In genomic region chr1:205440476-205441317, GRCh38 we compare ENCODE assay signal across 9 cellular contexts. TPM values are rescaled to one million over a fixed set of nuclear protein-coding genes. Genes with fewer than 3 reads are reported as not detected.
A peak's percentile ranks its signal among the peaks of the same experiment; 100 is the strongest.
DNase-seq lines count a peak whose midpoint lies in the region; ATAC-seq and TF ChIP-seq lines count a peak whose summit lies in the region.
"Had no signal": no experiment of that assay in that cellular context is flagged by ENCODE, and none has a peak within 500 bp of the region (broad histone marks: within the 10 kb centered on the region; RNA-seq: fewer than 3 reads in every experiment).

No MANE protein-coding gene starts in this region.

- peaks cover 9% of the 10 kb centered on the region for H3K27me3 Mint-ChIP-seq in activated CD8-positive, alpha-beta T cell treated with anti-CD3 and anti-CD28 coated beads, Interleukin-2, amount 10 ng/mL, durations not matched to agents 7 days and 5 days (ENCODE audit: low read depth)
- peaks cover 5% of the 10 kb centered on the region for H3K27me3 Mint-ChIP-seq in endothelial cell (ENCODE audit: unreplicated experiment)
- H3K27me3 Mint-ChIP-seq in nephron progenitor cell (ENCODE audit: low read depth, poor library complexity): peaks cover 4% of the 10 kb centered on the region

- H3K27me3 ChIP-seq in thymus (ENCODE audit: control insufficient read depth, insufficient read depth) (no peaks in the 10 kb centered on the region), suprapubic skin (peaks cover 19% of the 10 kb centered on the region)

- no peak for TF ChIP-seq EP300 in suprapubic skin (IDR thresholded peaks at IDR 0.05)

- no peak for TF ChIP-seq CTCF in GM13976 (IDR thresholded peaks at IDR 0.05; ENCODE audit: borderline replicate concordance, control extremely low read depth, extremely low read depth, insufficient read depth, missing control alignments)
- no peak for TF ChIP-seq CTCF in endothelial cell (IDR thresholded peaks at IDR 0.05; ENCODE audit: unreplicated experiment)
- no peak for TF ChIP-seq CTCF in nephron progenitor cell (IDR thresholded peaks at IDR 0.05)
- no peak for TF ChIP-seq CTCF in suprapubic skin (IDR thresholded peaks at IDR 0.05)

- DNase-seq in GM13976 (ENCODE audit: low spot score): peak; percentile 83
- peak; percentile 88 to 90 for DNase-seq in NCI-H526 (lab: John Stamatoyannopoulos, UW)
- peak; percentile 85 for DNase-seq in activated CD8-positive, alpha-beta T cell treated with anti-CD3 and anti-CD28 coated beads, Interleukin-2, amount 10 ng/mL, durations not matched to agents 7 days and 5 days
- DNase-seq in endothelial cell (ENCODE audit: low spot score): peak; percentile 47
- peak; percentile 45 for DNase-seq in nephron progenitor cell
- no peak for DNase-seq in suprapubic skin (ENCODE audit: low spot score in 2 of 2)

- peak; percentile 65 for ATAC-seq in HG02885 (IDR thresholded peaks at IDR 0.05; ENCODE audit: poor library complexity, unreplicated experiment)
- peak; percentile 96 for ATAC-seq in activated CD8-positive, alpha-beta T cell treated with anti-CD3 and anti-CD28 coated beads, Interleukin-2, amount 10 ng/mL, durations not matched to agents 7 days and 5 days

- H3K27ac ChIP-seq in thymus (ENCODE audit: low read depth) (peak overlapping the region; percentile 48), suprapubic skin (no peak overlapping the region)
- H3K27ac ChIP-seq: VCaP had no signal

- peak overlapping the region; percentile 75 for H3K4me3 Mint-ChIP-seq in activated CD8-positive, alpha-beta T cell treated with anti-CD3 and anti-CD28 coated beads, Interleukin-2, amount 10 ng/mL, durations not matched to agents 7 days and 5 days
- H3K4me3 Mint-ChIP-seq in endothelial cell (ENCODE audit: unreplicated experiment) (no peak overlapping the region), nephron progenitor cell (no peak overlapping the region)

- no peaks in the 10 kb centered on the region for H3K9me3 Mint-ChIP-seq in activated CD8-positive, alpha-beta T cell treated with anti-CD3 and anti-CD28 coated beads, Interleukin-2, amount 10 ng/mL, durations not matched to agents 7 days and 5 days (ENCODE audit: insufficient read depth)
- H3K9me3 Mint-ChIP-seq in endothelial cell (ENCODE audit: unreplicated experiment) (no peaks in the 10 kb centered on the region), nephron progenitor cell (no peaks in the 10 kb centered on the region)

- H3K4me3 ChIP-seq in thymus (ENCODE audit: low read length) (peak overlapping the region; percentile 31), suprapubic skin (no peak overlapping the region)

- peak overlapping the region; percentile 89 for H3K27ac Mint-ChIP-seq in activated CD8-positive, alpha-beta T cell treated with anti-CD3 and anti-CD28 coated beads, Interleukin-2, amount 10 ng/mL, durations not matched to agents 7 days and 5 days
- peak overlapping the region; percentile 84 for H3K27ac Mint-ChIP-seq in endothelial cell (ENCODE audit: unreplicated experiment)
- peak overlapping the region; percentile 98 for H3K27ac Mint-ChIP-seq in nephron progenitor cell

- POLR2A ChIA-PET in activated CD8-positive, alpha-beta T cell treated with anti-CD3 and anti-CD28 coated beads, Interleukin-2, amount 10 ng/mL, durations not matched to agents 7 days and 5 days (lab: Charles Lee): interaction anchor here (0.9 to 1.4 kb wide), 5 partner anchors 10 to 156 kb away, joined by 3 to 6 read pairs (median 4); partner anchors contain the start of gene BLACAT1

- in situ Hi-C loops in GM13976 (cut with MboI; ENCODE audit: low sequenced_read_pairs, unreplicated experiment): no loop called here

- no peaks in the 10 kb centered on the region for H3K36me3 Mint-ChIP-seq in activated CD8-positive, alpha-beta T cell treated with anti-CD3 and anti-CD28 coated beads, Interleukin-2, amount 10 ng/mL, durations not matched to agents 7 days and 5 days (ENCODE audit: low read depth)
- H3K36me3 Mint-ChIP-seq in endothelial cell (ENCODE audit: low read depth, unreplicated experiment): no peaks in the 10 kb centered on the region
- H3K36me3 Mint-ChIP-seq in nephron progenitor cell (ENCODE audit: low read depth): no peaks in the 10 kb centered on the region

- H3K36me3 ChIP-seq in thymus (ENCODE audit: control insufficient read depth, insufficient read depth) (no peaks in the 10 kb centered on the region), suprapubic skin (no peaks in the 10 kb centered on the region)

- peaks cover 26% of the 10 kb centered on the region for H3K4me1 Mint-ChIP-seq in activated CD8-positive, alpha-beta T cell treated with anti-CD3 and anti-CD28 coated beads, Interleukin-2, amount 10 ng/mL, durations not matched to agents 7 days and 5 days (ENCODE audit: low read depth)
- H3K4me1 Mint-ChIP-seq in endothelial cell (ENCODE audit: unreplicated experiment) (peaks cover 55% of the 10 kb centered on the region), nephron progenitor cell (peaks cover 84% of the 10 kb centered on the region)

- CTCF ChIA-PET in activated CD8-positive, alpha-beta T cell treated with anti-CD3 and anti-CD28 coated beads, Interleukin-2, amount 10 ng/mL, durations not matched to agents 7 days and 5 days (lab: Charles Lee): interaction anchor here (1.0 to 11.4 kb wide), 15 partner anchors 10 to 167 kb away, joined by 3 to 84 read pairs (median 5); no protein-coding TSS in a partner anchor

- peaks cover 10% of the 10 kb centered on the region for H3K4me1 ChIP-seq in thymus (ENCODE audit: control insufficient read depth, insufficient read depth, low read length)
- peaks cover 33% of the 10 kb centered on the region for H3K4me1 ChIP-seq in suprapubic skin

- 16% methylated on average over 15 of the region's 15 CpGs for WGBS in thymus
- WGBS in suprapubic skin: 51% methylated on average over 15 of the region's 15 CpGs

- TF ChIP-seq POLR2A in suprapubic skin (IDR thresholded peaks at IDR 0.05): no peak

- H3K9me3 ChIP-seq in thymus (ENCODE audit: control insufficient read depth) (no peaks in the 10 kb centered on the region), suprapubic skin (no peaks in the 10 kb centered on the region)

RNA-seq across cellular contexts. Expression of gene BLACAT1, which starts 15.1 kb away (rescaled TPM):
- under 1 TPM; 0.16 TPM for total RNA-seq in activated CD8-positive, alpha-beta T cell treated with anti-CD3 and anti-CD28 coated beads, Interleukin-2, amount 10 ng/mL, durations not matched to agents 7 days and 5 days
- total RNA-seq in endothelial cell (ENCODE audit: unreplicated experiment) (2.2 TPM), suprapubic skin (not detected)
- polyA plus RNA-seq in thymus: 0.14 TPM

RNA-seq across cellular contexts. Expression of gene LEMD1, which starts 18.8 kb away (rescaled TPM):
- under 1 TPM in 1 of 2 experiments, not detected in 1; 0.78 TPM for total RNA-seq in activated CD8-positive, alpha-beta T cell treated with anti-CD3 and anti-CD28 coated beads, Interleukin-2, amount 10 ng/mL, durations not matched to agents 7 days and 5 days
- total RNA-seq in endothelial cell (ENCODE audit: unreplicated experiment) (3.0 TPM), suprapubic skin (1 to 10 TPM in 1 of 4 donors, not detected in 3; 5.1 TPM)
- polyA plus RNA-seq in thymus: 0.66 TPM

Comparison
In these comparisons a context has a peak if more than half of its experiments do, and no peak if none do; other contexts are left out.
1. DNase-seq: peak in GM13976 (single experiment), NCI-H526 (2 of 2), activated CD8-positive, alpha-beta T cell treated with anti-CD3 and anti-CD28 coated beads, Interleukin-2, amount 10 ng/mL, durations not matched to agents 7 days and 5 days (single experiment), endothelial cell (single experiment) and nephron progenitor cell (single experiment); none in suprapubic skin (0 of 2).
2. Peak in every context shown above with its lines, with median percentiles within 50 percentile points of each other: H3K27ac Mint-ChIP-seq.